ENCODE assay signal across 13 cellular contexts in the genomic region with DNA sequence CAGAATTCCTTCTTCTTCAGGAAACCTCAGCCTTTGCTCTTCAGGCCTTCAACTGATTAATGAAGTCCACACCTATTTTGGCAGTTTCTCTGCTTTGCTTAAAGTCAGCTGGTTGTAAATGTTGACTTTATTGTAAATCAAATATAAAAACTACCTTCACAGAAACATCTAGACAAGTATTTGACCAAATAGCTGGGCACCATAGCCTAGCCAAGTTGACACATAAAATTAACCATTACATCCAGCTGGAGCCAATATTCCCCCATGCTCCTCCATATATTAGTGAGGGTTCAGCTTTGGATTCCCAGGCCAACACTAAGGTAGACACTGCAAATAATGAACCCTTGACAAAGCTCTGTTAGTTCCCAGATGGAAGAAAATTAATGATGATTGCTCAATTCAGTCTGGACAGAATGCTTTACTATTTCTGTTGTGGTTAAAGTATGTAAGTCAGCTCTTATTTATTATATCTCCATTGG.
DNase-seq lines count a peak whose midpoint lies in the region; TF ChIP-seq lines count a peak whose summit lies in the region.
"Had no signal": no experiment of that assay in that cellular context is flagged by ENCODE, and none has a peak within 500 bp of the region (broad histone marks: within the 10 kb centered on the region; RNA-seq: fewer than 3 reads in every experiment).

No MANE protein-coding gene starts in this region.

- H3K27me3 ChIP-seq in muscle layer of colon (ENCODE audit: control insufficient read depth in 1 of 2, insufficient read depth in 2 of 2, low read length in 2 of 2) (no peaks in the 10 kb centered on the region), tibial artery (no peaks in the 10 kb centered on the region)

- H3K27me3 Mint-ChIP-seq in HFFc6 (ENCODE audit: insufficient read depth) (no peaks in the 10 kb centered on the region; the same call in 1 of the 2 replicates), osteocyte (ENCODE audit: unreplicated experiment) (no peaks in the 10 kb centered on the region)
- H3K27me3 Mint-ChIP-seq: activated naive CD8-positive, alpha-beta T cell had no signal

- intact Hi-C loops in tibial artery (cut with DNase I; ENCODE audit: low total_unique reads), result no loop called here

- H3K36me3 Mint-ChIP-seq in HFFc6 (ENCODE audit: low read depth), result no peaks in the 10 kb centered on the region
- H3K36me3 Mint-ChIP-seq in osteocyte (ENCODE audit: unreplicated experiment), result no peaks in the 10 kb centered on the region

- H3K36me3 ChIP-seq in muscle layer of colon (ENCODE audit: insufficient read depth, low read length), result no peaks in the 10 kb centered on the region
- no peaks in the 10 kb centered on the region for H3K36me3 ChIP-seq in tibial artery

- TF ChIP-seq CTCF in HFFc6 (IDR thresholded peaks at IDR 0.05) (no peak), choroid plexus epithelial cell (conservative IDR thresholded peaks at IDR 0.05; ENCODE audit: low read depth, low read length) (no peak), tibial artery (IDR thresholded peaks at IDR 0.05) (no peak), osteocyte (IDR thresholded peaks at IDR 0.05) (no peak)

- H3K9me3 ChIP-seq in muscle layer of colon (ENCODE audit: low read length), result no peaks in the 10 kb centered on the region
- no peaks in the 10 kb centered on the region for H3K9me3 ChIP-seq in tibial artery
- H3K9me3 ChIP-seq: psoas muscle had no signal

- no peak overlapping the region for H3K9ac ChIP-seq in muscle layer of colon (ENCODE audit: low read length)

- DNase-seq in HFFc6, result no peak
- peak; percentile 39 for DNase-seq in choroid plexus epithelial cell (ENCODE audit: low read depth)
- no peak for DNase-seq in tibial artery
- DNase-seq in osteocyte (ENCODE audit: extremely low spot score, unreplicated experiment), result no peak
- DNase-seq in activated CD4-positive, alpha-beta T cell treated with anti-CD3 and anti-CD28 coated beads, Interleukin-2, amount 50 U/mL, for 4 hours, result no peak
- DNase-seq in NAMALWA (ENCODE audit: low spot score), result no peak
- DNase-seq: dermis blood vessel endothelial cell; NCI-H1417; psoas muscle; stimulated activated CD4-positive, alpha-beta T cell treated with anti-CD3 and anti-CD28 coated beads, Interleukin-4, amount 100 ng/mL, for 24 hours had no signal

- H3K4me1 ChIP-seq in muscle layer of colon (ENCODE audit: insufficient read depth, low read length) (peaks cover 93% of the 10 kb centered on the region), tibial artery (peaks cover 0 to 95% (median 83%) of the 10 kb centered on the region in 4 donors)

- peaks cover 100% of the 10 kb centered on the region for H3K4me1 Mint-ChIP-seq in HFFc6 (ENCODE audit: low read depth)
- peaks cover 39% of the 10 kb centered on the region for H3K4me1 Mint-ChIP-seq in osteocyte (ENCODE audit: unreplicated experiment)

- H3K4me3 Mint-ChIP-seq in HFFc6, result no peak overlapping the region
- no peak overlapping the region for H3K4me3 Mint-ChIP-seq in osteocyte (ENCODE audit: unreplicated experiment)
- H3K4me3 Mint-ChIP-seq: activated naive CD8-positive, alpha-beta T cell; GM23338 had no signal

- no peak overlapping the region for H3K4me3 ChIP-seq in choroid plexus epithelial cell (ENCODE audit: low read depth, low read length)
- no peak overlapping the region for H3K4me3 ChIP-seq in muscle layer of colon (ENCODE audit: low read depth in 1 of 2, low read length in 2 of 2)
- no peak overlapping the region for H3K4me3 ChIP-seq in tibial artery
- H3K4me3 ChIP-seq: GM23338, psoas muscle had no signal

- H3K27ac ChIP-seq in muscle layer of colon (ENCODE audit: low read depth, low read length) (peak overlapping the region; percentile 78), tibial artery (peak overlapping the region; percentile 77 to 78)

- H3K27ac Mint-ChIP-seq in HFFc6 (peak overlapping the region; percentile 58; the same call in 1 of the 2 replicates), osteocyte (ENCODE audit: unreplicated experiment) (no peak overlapping the region)
- H3K27ac Mint-ChIP-seq: activated naive CD8-positive, alpha-beta T cell; GM23338 had no signal

- H3K9me3 Mint-ChIP-seq in HFFc6, result no peaks in the 10 kb centered on the region
- no peaks in the 10 kb centered on the region for H3K9me3 Mint-ChIP-seq in osteocyte (ENCODE audit: unreplicated experiment)
- H3K9me3 Mint-ChIP-seq: GM23338 had no signal
